1 cellular context compared by ENCODE assay signal in genomic region chr5:83400712-83401111, GRCh38.
TF ChIP-seq lines count a peak whose summit lies in the region.

No MANE protein-coding gene starts in this region.

TF ChIP-seq in GM12878, 131 proteins besides CTCF, POLR2A, EP300 and RAD21 (continued from another document):
- TF ChIP-seq SKIL (IDR thresholded peaks at IDR 0.05; ENCODE audit: low read depth, poor library complexity, severe bottlenecking) (no peak), ASH2L (IDR thresholded peaks at IDR 0.05; ENCODE audit: borderline replicate concordance, low read depth) (no peak), FOS (IDR thresholded peaks at IDR 0.05; ENCODE audit: borderline replicate concordance, extremely low read depth, insufficient read length) (no peak), BMI1 (IDR thresholded peaks at IDR 0.05; ENCODE audit: borderline replicate concordance) (no peak), CUX1 (IDR thresholded peaks at IDR 0.05; ENCODE audit: insufficient replicate concordance, low read depth, low read length) (no peak), BCLAF1 (IDR thresholded peaks at IDR 0.05) (no peak), IKZF2 (IDR thresholded peaks at IDR 0.05) (no peak), MYB (IDR thresholded peaks at IDR 0.05; ENCODE audit: borderline replicate concordance, low read depth, low read length) (no peak), IRF5 (IDR thresholded peaks at IDR 0.05; ENCODE audit: borderline replicate concordance) (no peak), HSF1 (IDR thresholded peaks at IDR 0.05; ENCODE audit: low read depth, low read length) (no peak), HCFC1 (IDR thresholded peaks at IDR 0.05; ENCODE audit: low read length) (no peak), IKZF1 (conservative IDR thresholded peaks at IDR 0.05) (no peak), ZNF217 (IDR thresholded peaks at IDR 0.05) (no peak), E2F8 (IDR thresholded peaks at IDR 0.05; ENCODE audit: low read depth, partially characterized antibody) (no peak), LARP7 (IDR thresholded peaks at IDR 0.05) (no peak), REST (IDR thresholded peaks at IDR 0.05; ENCODE audit: low read depth, low read length) (no peak)
